Comparison of ENCODE assay signal across 37 cellular contexts in the genomic region with DNA sequence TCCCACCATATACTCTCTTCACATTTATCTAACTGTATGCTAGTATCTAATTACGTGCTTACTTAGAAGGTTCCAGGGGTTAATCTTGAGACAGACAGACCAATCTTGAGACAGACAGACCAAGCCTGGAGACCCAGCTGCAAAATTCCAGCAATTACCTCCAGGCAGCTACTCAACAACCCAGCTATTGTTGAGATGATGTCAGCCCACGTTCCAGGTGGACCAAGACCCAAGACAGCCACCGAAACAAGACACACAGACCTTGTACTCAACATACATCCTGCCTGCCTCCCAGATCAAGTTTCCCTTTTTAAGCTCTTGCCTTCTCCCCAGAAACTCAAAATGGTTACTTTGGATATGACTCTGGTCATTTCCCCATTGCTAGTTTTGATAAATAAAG.
"Had no signal": no experiment of that assay in that cellular context is flagged by ENCODE, and none has a peak within 500 bp of the region (broad histone marks: within the 10 kb centered on the region; RNA-seq: fewer than 3 reads in every experiment).

No MANE protein-coding gene starts in this region.

- H3K36me3 ChIP-seq: brain microvascular endothelial cell, WERI-Rb-1 had no signal

- H3K4me3 ChIP-seq: PC-9 had no signal

- H3K4me1 Mint-ChIP-seq: activated CD4-positive, alpha-beta memory T cell treated with anti-CD3 and anti-CD28 coated beads, Interleukin-2, amount 10 ng/mL, durations not matched to agents 7 days and 5 days; activated naive CD8-positive, alpha-beta T cell treated with anti-CD3 and anti-CD28 coated beads for 36 hours; activated T-helper 17 cell treated with anti-CD3 and anti-CD28 coated beads, Interleukin-2, amount 50 U/mL, for 72 hours had no signal

- H3K27me3 ChIP-seq: brain microvascular endothelial cell had no signal

- H3K27ac Mint-ChIP-seq: activated CD4-positive, alpha-beta memory T cell treated with anti-CD3 and anti-CD28 coated beads, Interleukin-2, amount 10 ng/mL, durations not matched to agents 7 days and 5 days; activated naive CD8-positive, alpha-beta T cell treated with anti-CD3 and anti-CD28 coated beads for 36 hours; activated T-cell treated with anti-CD3 and anti-CD28 coated beads, Interleukin-2, amount 50 U/mL, for 72 hours; activated T-helper 17 cell treated with anti-CD3 and anti-CD28 coated beads, Interleukin-2, amount 50 U/mL, for 72 hours had no signal

- H3K27ac ChIP-seq: brain microvascular endothelial cell, PC-9, WERI-Rb-1 had no signal

- ATAC-seq: activated T-cell treated with anti-CD3 and anti-CD28 coated beads, Interleukin-2, amount 50 U/mL, for 72 hours; activated T-helper 17 cell treated with anti-CD3 and anti-CD28 coated beads, Interleukin-2, amount 50 U/mL, for 72 hours had no signal

- H3K9me3 Mint-ChIP-seq: activated CD4-positive, alpha-beta memory T cell treated with anti-CD3 and anti-CD28 coated beads, Interleukin-2, amount 10 ng/mL, durations not matched to agents 7 days and 5 days; activated naive CD8-positive, alpha-beta T cell treated with anti-CD3 and anti-CD28 coated beads for 36 hours; activated T-cell treated with anti-CD3 and anti-CD28 coated beads, Interleukin-2, amount 50 U/mL, for 72 hours; activated T-helper 17 cell treated with anti-CD3 and anti-CD28 coated beads, Interleukin-2, amount 50 U/mL, for 72 hours had no signal

- DNase-seq: activated CD4-positive, alpha-beta memory T cell treated with anti-CD3 and anti-CD28 coated beads, Interleukin-2, amount 10 ng/mL, durations not matched to agents 7 days and 5 days; activated CD4-positive, alpha-beta T cell treated with anti-CD3 and anti-CD28 coated beads for 1 hour; activated CD4-positive, alpha-beta T cell treated with anti-CD3 and anti-CD28 coated beads for 48 hours; activated CD4-positive, CD25-positive, alpha-beta regulatory T cell; activated effector memory CD4-positive, alpha-beta T cell treated with anti-CD3 and anti-CD28 coated beads, Interleukin-2, amount 50 U/mL, for 16 hours; activated naive CD4-positive, alpha-beta T cell; activated naive CD4-positive, alpha-beta T cell treated with anti-CD3 and anti-CD28 coated beads, Interleukin-2, amount 50 U/mL, for 16 hours; activated naive CD8-positive, alpha-beta T cell treated with anti-CD3 and anti-CD28 coated beads for 36 hours; activated T-cell treated with anti-CD3 and anti-CD28 coated beads, Interleukin-2, amount 50 U/mL, for 1 hour; activated T-cell treated with anti-CD3 and anti-CD28 coated beads, Interleukin-2, amount 50 U/mL, for 72 hours; amniotic stem cell; aorta; brain microvascular endothelial cell; central memory CD4-positive, alpha-beta T cell; Kasumi-1; KG1; MM.1S; MV-4-11; NCI-H1092; NCI-H1417; NCI-H146; NCI-H187; NCI-H2029 treated with DMSO at 0.1 percent for 48 hours; NCI-H2107; NCI-H2171; NCI-H510A; NCI-H526; NCI-H748 treated with DMSO at 0.1 percent for 48 hours; NK-92 treated with Interleukin-12 subunit alpha and Interleukin-12 subunit beta, amount 100 ng/mL, for 24 hours; PC-9; Right ventricle myocardium superior; SW 1271; T-helper 1 cell; T-helper 2 cell; T-helper 9 cell; WERI-Rb-1 had no signal

- H3K4me3 Mint-ChIP-seq: activated CD4-positive, alpha-beta memory T cell treated with anti-CD3 and anti-CD28 coated beads, Interleukin-2, amount 10 ng/mL, durations not matched to agents 7 days and 5 days; activated naive CD8-positive, alpha-beta T cell treated with anti-CD3 and anti-CD28 coated beads for 36 hours; activated T-cell treated with anti-CD3 and anti-CD28 coated beads, Interleukin-2, amount 50 U/mL, for 72 hours; activated T-helper 17 cell treated with anti-CD3 and anti-CD28 coated beads, Interleukin-2, amount 50 U/mL, for 72 hours had no signal

- H3K36me3 Mint-ChIP-seq: activated naive CD8-positive, alpha-beta T cell treated with anti-CD3 and anti-CD28 coated beads for 36 hours had no signal
